In genomic region chr7:142961973-142962913, GRCh38 we compare ENCODE assay signal across 1 cellular context.
TF ChIP-seq lines count a peak whose summit lies in the region.

TSS of gene KEL (minus strand) at chr7:142962363. CDS start at chr7:142962206, 157 bp downstream.

TF ChIP-seq in GM23338, 12 proteins besides CTCF, POLR2A, EP300 and RAD21 (continued from another document):
- TF ChIP-seq REST (IDR thresholded peaks at IDR 0.05; ENCODE audit: unreplicated experiment) (no peak), ZNF114 (CRISPR knock-in tag; IDR thresholded peaks at IDR 0.05) (no peak), ETS1 (IDR thresholded peaks at IDR 0.05) (no peak), CREB1 (CRISPR knock-in tag; IDR thresholded peaks at IDR 0.05; ENCODE audit: low read depth) (no peak), ZNF462 (CRISPR knock-in tag; IDR thresholded peaks at IDR 0.05) (no peak), EZH2phosphoT487 (IDR thresholded peaks at IDR 0.05; ENCODE audit: unreplicated experiment) (no peak), POLR2AphosphoS5 (IDR thresholded peaks at IDR 0.05; ENCODE audit: low read depth) (no peak)
TF ChIP-seq in GM23338: peak in this region for 0.
